In the genomic region with DNA sequence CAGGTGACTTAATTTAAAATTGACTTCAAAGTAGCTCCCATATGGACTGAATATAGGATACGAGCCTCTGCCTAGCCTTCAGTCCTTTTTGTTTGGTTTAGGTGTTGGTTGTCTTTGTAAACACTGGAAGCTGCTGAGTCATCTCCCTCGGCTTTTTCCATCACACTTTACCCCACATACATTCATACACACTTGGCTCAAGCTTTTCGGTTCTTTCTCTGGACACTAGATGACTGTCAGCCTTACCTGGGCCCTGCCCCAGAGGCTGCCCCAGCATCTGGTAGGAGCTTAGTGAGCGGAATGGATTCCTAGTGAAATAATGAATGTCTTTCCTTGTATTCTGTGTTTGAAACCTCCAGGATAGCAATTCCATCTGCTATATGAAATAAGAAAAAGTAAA, we compare ENCODE assay signal across 8 cellular contexts. TPM values are rescaled to one million over a fixed set of nuclear protein-coding genes. Genes with fewer than 3 reads are reported as not detected.
DNase-seq lines count a peak whose midpoint lies in the region; ATAC-seq and TF ChIP-seq lines count a peak whose summit lies in the region.
"Had no signal": no experiment of that assay in that cellular context is flagged by ENCODE, and none has a peak within 500 bp of the region (broad histone marks: within the 10 kb centered on the region; RNA-seq: fewer than 3 reads in every experiment).

No MANE protein-coding gene starts in this region.

- H3K9me3 ChIP-seq in tibial artery = no peaks in the 10 kb centered on the region

- no peak for TF ChIP-seq CTCF in tibial artery (IDR thresholded peaks at IDR 0.05)

- DNase-seq in HT1080 (ENCODE audit: low read depth) = peak; percentile 96
- DNase-seq in amniotic epithelial cell (ENCODE audit: low read depth) = peak; percentile 92
- peak; percentile 96 for DNase-seq in iris pigment epithelial cell (ENCODE audit: low read depth)
- DNase-seq in tibial artery = no peak
- no peak for DNase-seq in inferior parietal cortex (ENCODE audit: extremely low spot score)
- DNase-seq: occipital lobe had no signal

- peak overlapping the region; percentile 73 to 87 for H3K27ac ChIP-seq in tibial artery

- peaks cover 5 to 100% (median 65%) of the 10 kb centered on the region in 4 donors for H3K4me1 ChIP-seq in tibial artery

- H3K4me3 ChIP-seq in tibial artery = no peak overlapping the region

- intact Hi-C loops in tibial artery (cut with DNase I; ENCODE audit: low total_unique reads) = no loop called here

- no peak for ATAC-seq in GM21367 (IDR thresholded peaks at IDR 0.05; ENCODE audit: unreplicated experiment)
- no peak for ATAC-seq in GM18907 (IDR thresholded peaks at IDR 0.05; ENCODE audit: unreplicated experiment)

- H3K36me3 ChIP-seq in tibial artery = no peaks in the 10 kb centered on the region

- no peaks in the 10 kb centered on the region for H3K27me3 ChIP-seq in tibial artery

RNA-seq across cellular contexts. Expression of a gene that starts 52.5 kb away (rescaled TPM):
- total RNA-seq in HT1080 (2014; rRNA removed; shearing (Covaris generic)) = 3.1 and 7.2 TPM in 2 replicates
- polyA plus RNA-seq in HT1080 (2015; cell fraction: cytosol; rRNA removed) = 7.3 and 10.6 TPM in 2 replicates
- polyA plus RNA-seq in HT1080 (2015; cell fraction: nucleus; rRNA removed) = 15.2 and 17.4 TPM in 2 replicates

Comparison
In these comparisons a context has a peak if more than half of its experiments do, and no peak if none do; other contexts are left out.
1. DNase-seq: peak in HT1080 (single experiment), amniotic epithelial cell (single experiment) and iris pigment epithelial cell (single experiment); none in tibial artery (0 of 2) and inferior parietal cortex (single experiment).